ENCODE assay signal across 1 cellular context in genomic region chr2:3585239-3586109, GRCh38.
TF ChIP-seq lines count a peak whose summit lies in the region.

No MANE protein-coding gene starts in this region.

TF ChIP-seq in HepG2, 621 proteins besides CTCF, POLR2A, EP300 and RAD21 (continues in another document):
- TF ChIP-seq ZNF24 (IDR thresholded peaks at IDR 0.05), result no peak
- no peak for TF ChIP-seq IKZF4 (CRISPR knock-in tag; IDR thresholded peaks at IDR 0.05; ENCODE audit: borderline replicate concordance, low read depth, not compliant biosample characterization)
- TF ChIP-seq ZNF615 (CRISPR knock-in tag; IDR thresholded peaks at IDR 0.05; ENCODE audit: borderline replicate concordance), result no peak
- TF ChIP-seq FOSL1 (CRISPR knock-in tag; IDR thresholded peaks at IDR 0.05; ENCODE audit: borderline replicate concordance), result no peak
- TF ChIP-seq KDM3A (CRISPR knock-in tag; IDR thresholded peaks at IDR 0.05; ENCODE audit: low read depth), result no peak; the same call in 1 of the 2 replicates
- TF ChIP-seq ZBTB39 (CRISPR knock-in tag; IDR thresholded peaks at IDR 0.05), result no peak
- TF ChIP-seq HOMEZ (CRISPR knock-in tag; IDR thresholded peaks at IDR 0.05; ENCODE audit: low read depth), result 0 out of 2 replicates have a peak, but pooled peaks have one; percentile 54
- TF ChIP-seq XBP1 (CRISPR knock-in tag; IDR thresholded peaks at IDR 0.05), result 0 out of 2 replicates have a peak, but pooled peaks have one; percentile 27
- TF ChIP-seq TOE1 (CRISPR knock-in tag; IDR thresholded peaks at IDR 0.05), result no peak
- no peak for TF ChIP-seq E2F5 (CRISPR knock-in tag; conservative IDR thresholded peaks at IDR 0.05)
- no peak for TF ChIP-seq MAFF (IDR thresholded peaks at IDR 0.05; ENCODE audit: low read depth, low read length)
- no peak for TF ChIP-seq IRX3 (CRISPR knock-in tag; IDR thresholded peaks at IDR 0.05; ENCODE audit: borderline replicate concordance, low read depth)
- peak; percentile 70 for TF ChIP-seq ZNF772 (CRISPR knock-in tag; IDR thresholded peaks at IDR 0.05)
- TF ChIP-seq ZNF780A (CRISPR knock-in tag; IDR thresholded peaks at IDR 0.05), result no peak
- TF ChIP-seq POGZ (CRISPR knock-in tag; IDR thresholded peaks at IDR 0.05), result peak; percentile 66
- TF ChIP-seq NKX3-1 (CRISPR knock-in tag; IDR thresholded peaks at IDR 0.05), result peak; percentile 68
- TF ChIP-seq KDM1A (CRISPR knock-in tag; IDR thresholded peaks at IDR 0.05), result 0 out of 2 replicates have a peak, but pooled peaks have one; percentile 12
- no peak for TF ChIP-seq SMARCE1 (IDR thresholded peaks at IDR 0.05; ENCODE audit: borderline replicate concordance)
- peak; percentile 73; the same call in 1 of the 2 replicates for TF ChIP-seq ZBTB8A (CRISPR knock-in tag; IDR thresholded peaks at IDR 0.05; ENCODE audit: borderline replicate concordance, low read depth)
- TF ChIP-seq EHMT2 (IDR thresholded peaks at IDR 0.05; ENCODE audit: borderline replicate concordance, low read depth, low read length), result no peak
- TF ChIP-seq ZNF770 (CRISPR knock-in tag; IDR thresholded peaks at IDR 0.05), result peak; percentile 87
- TF ChIP-seq GRHL1 (CRISPR knock-in tag; conservative IDR thresholded peaks at IDR 0.05), result no peak
- TF ChIP-seq ETV5 (CRISPR knock-in tag; IDR thresholded peaks at IDR 0.05; ENCODE audit: borderline replicate concordance), result peak; percentile 67
- TF ChIP-seq PHF20 (CRISPR knock-in tag; IDR thresholded peaks at IDR 0.05), result 0 out of 2 replicates have a peak, but pooled peaks have one; percentile 38
- TF ChIP-seq SMC3 (IDR thresholded peaks at IDR 0.05; ENCODE audit: low read length), result peak; percentile 22; the same call in 1 of the 2 replicates
- TF ChIP-seq SP140L (CRISPR knock-in tag; IDR thresholded peaks at IDR 0.05; ENCODE audit: borderline replicate concordance), result no peak
- peak; percentile 88 for TF ChIP-seq RARA (CRISPR knock-in tag; IDR thresholded peaks at IDR 0.05)
- TF ChIP-seq NCOA5 (CRISPR knock-in tag; IDR thresholded peaks at IDR 0.05), result no peak
- TF ChIP-seq TCF7L2 (IDR thresholded peaks at IDR 0.05; ENCODE audit: low read depth, low read length), result no peak
- TF ChIP-seq NFE2L1 (CRISPR knock-in tag; IDR thresholded peaks at IDR 0.05; ENCODE audit: borderline replicate concordance), result no peak
- TF ChIP-seq ONECUT2 (CRISPR knock-in tag; IDR thresholded peaks at IDR 0.05), result no peak
- 0 out of 2 replicates have a peak, but pooled peaks have one; percentile 36 for TF ChIP-seq ZNF552 (CRISPR knock-in tag; IDR thresholded peaks at IDR 0.05; ENCODE audit: borderline replicate concordance)
- TF ChIP-seq ZNF281 (CRISPR knock-in tag; IDR thresholded peaks at IDR 0.05; ENCODE audit: borderline replicate concordance), result 0 out of 2 replicates have a peak, but pooled peaks have one; percentile 3
- peak; percentile 58; the same call in 1 of the 2 replicates for TF ChIP-seq ZNF569 (CRISPR knock-in tag; IDR thresholded peaks at IDR 0.05; ENCODE audit: borderline replicate concordance)
- TF ChIP-seq ELF4 (CRISPR knock-in tag; IDR thresholded peaks at IDR 0.05; ENCODE audit: borderline replicate concordance), result peak; percentile 81
- TF ChIP-seq PHF21A (CRISPR knock-in tag; IDR thresholded peaks at IDR 0.05), result peak; percentile 98
- TF ChIP-seq REST (IDR thresholded peaks at IDR 0.05; ENCODE audit: borderline replicate concordance in 1 of 2, low read depth in 1 of 2, low read length in 2 of 2), result peak in 1 of 2 experiments; percentile 35; a peak in 1 of 4 replicates
- TF ChIP-seq BRF2 (CRISPR knock-in tag; IDR thresholded peaks at IDR 0.05), result 0 out of 2 replicates have a peak, but pooled peaks have one; percentile 62
- TF ChIP-seq PAWR (CRISPR knock-in tag; IDR thresholded peaks at IDR 0.05; ENCODE audit: borderline replicate concordance), result no peak
- TF ChIP-seq DNMT1 (CRISPR knock-in tag; IDR thresholded peaks at IDR 0.05), result no peak
- TF ChIP-seq ATM (IDR thresholded peaks at IDR 0.05; ENCODE audit: borderline replicate concordance), result no peak
- no peak for TF ChIP-seq ATF1 (CRISPR knock-in tag; IDR thresholded peaks at IDR 0.05)
- TF ChIP-seq BORCS8-MEF2B (CRISPR knock-in tag; IDR thresholded peaks at IDR 0.05), result peak; percentile 77; the same call in 1 of the 2 replicates
- TF ChIP-seq HES4 (CRISPR knock-in tag; IDR thresholded peaks at IDR 0.05; ENCODE audit: borderline replicate concordance), result no peak
- TF ChIP-seq TP53 (CRISPR knock-in tag; conservative IDR thresholded peaks at IDR 0.05), result peak; percentile 78; the same call in 1 of the 2 replicates
- TF ChIP-seq ZNF543 (CRISPR knock-in tag; IDR thresholded peaks at IDR 0.05), result peak; percentile 77
